6 cellular contexts compared by ENCODE assay signal in the genomic region with DNA sequence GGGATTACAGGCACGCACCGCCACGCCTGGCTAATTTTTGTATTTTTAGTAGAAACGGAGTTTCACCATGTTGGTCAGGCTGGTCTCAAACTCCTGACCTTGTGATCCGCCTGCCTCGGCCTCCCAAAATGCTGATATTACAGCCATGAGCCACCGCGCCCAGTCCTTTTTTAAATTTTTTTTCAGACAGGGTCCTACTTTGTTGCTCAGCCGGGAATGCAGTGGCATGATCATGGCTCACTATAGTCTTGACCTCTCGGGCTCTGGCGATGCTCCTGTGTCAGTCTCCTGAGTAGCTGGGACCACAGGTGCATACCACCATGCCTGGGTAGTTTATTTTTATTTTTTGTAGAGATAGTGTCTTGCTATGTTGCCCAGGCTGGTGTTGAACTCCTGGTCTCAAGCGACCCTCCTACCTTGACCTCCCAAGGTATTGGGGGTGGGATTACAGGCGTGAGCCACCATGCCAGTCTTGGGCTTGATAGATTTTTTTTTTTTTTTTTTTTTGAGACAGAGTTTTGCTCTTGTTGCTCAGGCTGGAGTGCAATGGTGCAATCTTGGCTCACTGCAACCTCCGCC. TPM values are rescaled to one million over a fixed set of nuclear protein-coding genes. Genes with fewer than 3 reads are reported as not detected.
DNase-seq lines count a peak whose midpoint lies in the region; ATAC-seq, FAIRE-seq and TF ChIP-seq lines count a peak whose summit lies in the region.
"Not testable (repeated sequence)": the region's sequence is repeated elsewhere in the genome, so short reads cannot be mapped to it uniquely, and the experiment has no call there.

No MANE protein-coding gene starts in this region.

- not testable (repeated sequence) for H4K8ac ChIP-seq in trophoblast cell (ENCODE audit: low read depth, low read length)

- not testable (repeated sequence) for H3K27me3 Mint-ChIP-seq in WTC11 (ENCODE audit: low read depth); activated T-cell treated with anti-CD3 and anti-CD28 coated beads, Interleukin-2, amount 50 U/mL, for 24 hours; progenitor cell of endocrine pancreas

- H3K27me3 ChIP-seq in HepG2 (ENCODE audit: control insufficient read depth in 1 of 2, insufficient read depth in 2 of 2, low read length in 2 of 2); trophoblast cell (ENCODE audit: insufficient read depth, low read length): not testable (repeated sequence)

- not testable (repeated sequence) for H3K4me3 Mint-ChIP-seq in WTC11; activated T-cell treated with anti-CD3 and anti-CD28 coated beads, Interleukin-2, amount 50 U/mL, for 24 hours; progenitor cell of endocrine pancreas (ENCODE audit: low read depth)

- peaks cover 11% of the 10 kb centered on the region for H3K36me3 Mint-ChIP-seq in WTC11
- H3K36me3 Mint-ChIP-seq in activated T-cell treated with anti-CD3 and anti-CD28 coated beads, Interleukin-2, amount 50 U/mL, for 24 hours (ENCODE audit: low read depth) = peaks cover 37% of the 10 kb centered on the region
- peaks cover 10% of the 10 kb centered on the region for H3K36me3 Mint-ChIP-seq in progenitor cell of endocrine pancreas (ENCODE audit: insufficient read depth)

- intact Hi-C loops in HepG2 (cut with micrococcal nuclease; ENCODE audit: unreplicated experiment) = not testable (repeated sequence)

- not testable (repeated sequence) for ATAC-seq in WTC11, HepG2

- H3K4me1 ChIP-seq in HepG2 (ENCODE audit: insufficient read depth, low read length) = peaks cover 42% of the 10 kb centered on the region
- not testable (repeated sequence) for H3K4me1 ChIP-seq in trophoblast cell (ENCODE audit: control insufficient read depth in 1 of 2, insufficient read depth in 2 of 2, low read length in 2 of 2)

- H3K27ac Mint-ChIP-seq in WTC11; activated T-cell treated with anti-CD3 and anti-CD28 coated beads, Interleukin-2, amount 50 U/mL, for 24 hours: not testable (repeated sequence)
- H3K27ac Mint-ChIP-seq in progenitor cell of endocrine pancreas = peak overlapping the region; percentile 78

- WGBS in HepG2 (ENCODE audit: low lambda C conversion rate) = over 99% methylated on average over 14 of the region's 14 CpGs
- WGBS in trophoblast cell (ENCODE audit: extremely low coverage, insufficient coverage, insufficient read length) = no CpG with 5 or more reads among the region's 14 CpGs

- not testable (repeated sequence) for H2AFZ ChIP-seq in HepG2 (ENCODE audit: low read length); trophoblast cell (ENCODE audit: insufficient read depth, low read length, poor library complexity)

- peak overlapping the region; percentile 47 for H3K4ac ChIP-seq in trophoblast cell (ENCODE audit: low read depth, low read length)

- TF ChIP-seq POLR2A in HepG2 (IDR thresholded peaks at IDR 0.05; ENCODE audit: insufficient read depth in 1 of 2, low read depth in 2 of 2, low read length in 2 of 2) = not testable (repeated sequence)

- in situ Hi-C loops in HepG2 (cut with HindIII; ENCODE audit: extremely low pct_ligation_motif_present, low pct_unique_long_range_greater_than_20kb) = not testable (repeated sequence)

- not testable (repeated sequence) for H3K23ac ChIP-seq in trophoblast cell (ENCODE audit: low read length)

- H2BK120ac ChIP-seq in trophoblast cell (ENCODE audit: insufficient read depth, low read length, poor library complexity) = not testable (repeated sequence)

- peaks cover 10% of the 10 kb centered on the region for H3K4me1 Mint-ChIP-seq in WTC11
- peaks cover 28% of the 10 kb centered on the region for H3K4me1 Mint-ChIP-seq in activated T-cell treated with anti-CD3 and anti-CD28 coated beads, Interleukin-2, amount 50 U/mL, for 24 hours (ENCODE audit: low read depth)
- not testable (repeated sequence) for H3K4me1 Mint-ChIP-seq in progenitor cell of endocrine pancreas (ENCODE audit: low read depth)

- CTCF ChIA-PET in RWPE1 (lab: Yijun Ruan, JAX); HepG2 (lab: Yijun Ruan, JAX; ENCODE audit: low intra/inter-chr PET ratio, low total read pairs): not testable (repeated sequence)
- CTCF ChIA-PET in WTC11 (lab: Charles Lee) = interaction anchor here (1.0 kb wide), 1 partner anchor 70 kb away, joined by 4 read pairs; no protein-coding TSS in a partner anchor

- H3K4me2 ChIP-seq in HepG2 (ENCODE audit: low read depth, low read length); trophoblast cell (ENCODE audit: low read length): not testable (repeated sequence)

- DNase-seq in RWPE1 (ENCODE audit: low spot score); WTC11 (ENCODE audit: low spot score); HepG2 (ENCODE audit: low spot score); trophoblast cell; progenitor cell of endocrine pancreas (ENCODE audit: low spot score, unreplicated experiment): not testable (repeated sequence)
- peak; percentile 12 for DNase-seq in activated T-cell treated with anti-CD3 and anti-CD28 coated beads, Interleukin-2, amount 50 U/mL, for 24 hours

- not testable (repeated sequence) for FAIRE-seq in HepG2 (lab: Jason Lieb, UNC)

- H3K9me3 Mint-ChIP-seq in WTC11; activated T-cell treated with anti-CD3 and anti-CD28 coated beads, Interleukin-2, amount 50 U/mL, for 24 hours; progenitor cell of endocrine pancreas (ENCODE audit: low read depth): not testable (repeated sequence)

- not testable (repeated sequence) for H2BK12ac ChIP-seq in trophoblast cell (ENCODE audit: low read length)

- peak overlapping the region; percentile 1; the same call in 1 of the 2 replicates for H3K27ac ChIP-seq in RWPE1
- H3K27ac ChIP-seq in HepG2 (ENCODE audit: extremely low read length, insufficient read depth, low read length); trophoblast cell (ENCODE audit: low read depth, low read length): not testable (repeated sequence)

- H3K79me2 ChIP-seq in HepG2 (ENCODE audit: insufficient read depth, low read length) = peaks cover 92% of the 10 kb centered on the region
- H3K79me2 ChIP-seq in trophoblast cell (ENCODE audit: control insufficient read depth, insufficient read depth, low read length, poor library complexity) = not testable (repeated sequence)

- not testable (repeated sequence) for H4K12ac ChIP-seq in trophoblast cell (ENCODE audit: low read depth, low read length)

- H4K20me1 ChIP-seq in HepG2 (ENCODE audit: insufficient read depth, low read length) = peaks cover 44% of the 10 kb centered on the region

- H4K91ac ChIP-seq in trophoblast cell (ENCODE audit: low read depth, low read length) = not testable (repeated sequence)

- not testable (repeated sequence) for H3K9me3 ChIP-seq in HepG2 (ENCODE audit: low read length); trophoblast cell (ENCODE audit: insufficient read depth, low read depth, low read length)

- H3K9ac ChIP-seq in HepG2 (ENCODE audit: insufficient read depth, low read depth, low read length); trophoblast cell (ENCODE audit: low read length): not testable (repeated sequence)

- not testable (repeated sequence) for H3K79me1 ChIP-seq in trophoblast cell (ENCODE audit: low read length)

- not testable (repeated sequence) for H3K18ac ChIP-seq in trophoblast cell (ENCODE audit: low read length)

- H3K4me3 ChIP-seq in HepG2 (replicated peaks in 1 of 3; ENCODE audit: insufficient read depth in 1 of 3, low read depth in 2 of 3, low read length in 3 of 3); trophoblast cell (ENCODE audit: low read depth, low read length): not testable (repeated sequence)

- not testable (repeated sequence) for TF ChIP-seq CTCF in RWPE1 (conservative IDR thresholded peaks at IDR 0.05; ENCODE audit: low read depth); WTC11 (IDR thresholded peaks at IDR 0.05); HepG2 (CRISPR knock-in tag; IDR thresholded peaks at IDR 0.05); progenitor cell of endocrine pancreas (IDR thresholded peaks at IDR 0.05; ENCODE audit: unreplicated experiment)

- H3K14ac ChIP-seq in trophoblast cell (ENCODE audit: low read length) = not testable (repeated sequence)

- not testable (repeated sequence) for H2AK5ac ChIP-seq in trophoblast cell (ENCODE audit: low read length)

- BruUV-seq in HepG2 (replicated peaks; lab: Mats Ljungman, UMichigan) = not testable (repeated sequence)

- peaks cover 3 to 28% of the 10 kb centered on the region in 2 experiments; a peak in 4 of 5 replicates for H3K36me3 ChIP-seq in HepG2 (replicated peaks in 1 of 2; ENCODE audit: control insufficient read depth in 1 of 2, insufficient read depth in 2 of 2, low read length in 2 of 2)
- peaks cover 7 to 14% of the 10 kb centered on the region in 2 experiments for H3K36me3 ChIP-seq in trophoblast cell (ENCODE audit: control insufficient read depth in 1 of 2, insufficient read depth in 2 of 2, low read length in 2 of 2)

- TF ChIP-seq RAD21 in HepG2 (CRISPR knock-in tag; IDR thresholded peaks at IDR 0.05) = not testable (repeated sequence)

- not testable (repeated sequence) for H2BK5ac ChIP-seq in trophoblast cell (ENCODE audit: low read depth, low read length, poor library complexity)

- TF ChIP-seq EP300 in HepG2 (IDR thresholded peaks at IDR 0.05; ENCODE audit: low read depth in 2 of 2, low read length in 2 of 2); HepG2 (CRISPR knock-in tag; IDR thresholded peaks at IDR 0.05; ENCODE audit: borderline replicate concordance): not testable (repeated sequence)

- POLR2A ChIA-PET in RWPE1 (lab: Yijun Ruan, JAX; ENCODE audit: low non-redundant PET); WTC11 (lab: Charles Lee): not testable (repeated sequence)
- POLR2A ChIA-PET in HepG2 (lab: Yijun Ruan, JAX) = interaction anchor here (0.7 kb wide), 1 partner anchor 20 kb away, joined by 3 read pairs; a partner anchor contains a TSS

RNA-seq across cellular contexts. Expression of a gene that starts 19.9 kb away (rescaled TPM):
- total RNA-seq in WTC11 (2021) (35.8 to 43.4 TPM (median 36.4 TPM) in 3 replicates), HepG2 (2016; rRNA removed; fragmentation: Illumina TruSeq; extraction: Trizol) (112 and 162 TPM in 2 replicates), progenitor cell of endocrine pancreas (83.9 and 85.5 TPM in 2 replicates)
- total RNA-seq in HepG2 (2016; cell fraction: cytosol; rRNA removed; fragmentation: Illumina TruSeq; extraction: Trizol; ENCODE audit: low read depth) = 73.1 and 80.6 TPM in 2 replicates
- 111 and 151 TPM in 2 replicates for total RNA-seq in HepG2 (2016; cell fraction: insoluble cytoplasmic fraction; rRNA removed; fragmentation: Illumina TruSeq; extraction: Trizol)
- total RNA-seq in HepG2 (2016; cell fraction: membrane; rRNA removed; fragmentation: Illumina TruSeq; extraction: Trizol) = 75.4 and 81.7 TPM in 2 replicates
- total RNA-seq in HepG2 (2016; cell fraction: nucleus; rRNA removed; fragmentation: Illumina TruSeq; extraction: Trizol) = 124 and 131 TPM in 2 replicates
- polyA plus RNA-seq in HepG2 (2011; rRNA removed) = 17.4 and 20.5 TPM in 2 replicates
- polyA plus RNA-seq in HepG2 (2011; cell fraction: cytosol; rRNA removed) = 7.4 and 12.7 TPM in 2 replicates
- 12.2 and 17.3 TPM in 2 replicates for polyA plus RNA-seq in HepG2 (2011; cell fraction: nucleus; rRNA removed)
- polyA plus RNA-seq in HepG2 (2012) = 44.6 and 45.2 TPM in 2 replicates
- 5.3 and 6.3 TPM in 2 replicates for polyA plus RNA-seq in HepG2 (2016; cell fraction: cytosol; fragmentation: Illumina TruSeq; extraction: Trizol; ENCODE audit: low read depth)
- 65.3 and 70.7 TPM in 2 replicates for polyA plus RNA-seq in HepG2 (2016; cell fraction: insoluble cytoplasmic fraction; fragmentation: Illumina TruSeq; extraction: Trizol; ENCODE audit: low read depth)
- 15.2 and 15.3 TPM in 2 replicates for polyA plus RNA-seq in HepG2 (2016; cell fraction: membrane; fragmentation: Illumina TruSeq; extraction: Trizol; ENCODE audit: low read depth)
- polyA plus RNA-seq in HepG2 (2016; cell fraction: nucleus; fragmentation: Illumina TruSeq; extraction: Trizol; ENCODE audit: insufficient read depth, low read depth) = 55.0 and 61.2 TPM in 2 replicates
- 30.6 and 37.6 TPM in 2 replicates for polyA minus RNA-seq in HepG2 (2011; rRNA and poly(A)+ RNA removed; ENCODE audit: low replicate concordance)
- 38.7 and 40.1 TPM in 2 replicates for polyA minus RNA-seq in HepG2 (2011; cell fraction: cytosol; rRNA and poly(A)+ RNA removed)
- 79.4 and 86.2 TPM in 2 replicates for polyA minus RNA-seq in HepG2 (2011; cell fraction: nucleus; rRNA and poly(A)+ RNA removed)
- polyA plus RNA-seq in trophoblast cell (2013) = 49.2 and 50.3 TPM in 2 replicates
